ENCODE assay signal across 15 cellular contexts in genomic region chr17:78738698-78739097, GRCh38. TPM values are rescaled to one million over a fixed set of nuclear protein-coding genes. Genes with fewer than 3 reads are reported as not detected.
A peak's percentile ranks its signal among the peaks of the same experiment; 100 is the strongest.
DNase-seq lines count a peak whose midpoint lies in the region; ATAC-seq, FAIRE-seq and TF ChIP-seq lines count a peak whose summit lies in the region.
"Had no signal": no experiment of that assay in that cellular context is flagged by ENCODE, and none has a peak within 500 bp of the region (broad histone marks: within the 10 kb centered on the region; RNA-seq: fewer than 3 reads in every experiment).

No MANE protein-coding gene starts in this region.

- no peak overlapping the region for H3K4me3 Mint-ChIP-seq in activated naive CD8-positive, alpha-beta T cell treated with anti-CD3 and anti-CD28 coated beads, Interleukin-2, amount 50 U/mL, for 24 hours
- peak overlapping the region; percentile 68 for H3K4me3 Mint-ChIP-seq in natural killer cell treated with Interleukin-12 subunit alpha and Interleukin-12 subunit beta and Interleukin-15 and Interleukin-18, amount 100 ng/mL, for 72 hours

- H3K27ac Mint-ChIP-seq in activated naive CD8-positive, alpha-beta T cell treated with anti-CD3 and anti-CD28 coated beads, Interleukin-2, amount 50 U/mL, for 24 hours, result peak overlapping the region; percentile 95
- peak overlapping the region; percentile 94 for H3K27ac Mint-ChIP-seq in natural killer cell treated with Interleukin-12 subunit alpha and Interleukin-12 subunit beta and Interleukin-15 and Interleukin-18, amount 100 ng/mL, for 72 hours

- no peaks in the 10 kb centered on the region for H3K27me3 Mint-ChIP-seq in activated naive CD8-positive, alpha-beta T cell treated with anti-CD3 and anti-CD28 coated beads, Interleukin-2, amount 50 U/mL, for 24 hours
- no peaks in the 10 kb centered on the region for H3K27me3 Mint-ChIP-seq in natural killer cell treated with Interleukin-12 subunit alpha and Interleukin-12 subunit beta and Interleukin-15 and Interleukin-18, amount 100 ng/mL, for 72 hours

- peak; percentile 9 for FAIRE-seq in GM12891 (lab: Jason Lieb, UNC)
- FAIRE-seq: K562 had no signal

- H3K4me1 Mint-ChIP-seq in activated naive CD8-positive, alpha-beta T cell treated with anti-CD3 and anti-CD28 coated beads, Interleukin-2, amount 50 U/mL, for 24 hours, result peaks cover 93% of the 10 kb centered on the region
- peaks cover 74 to 83% of the 10 kb centered on the region in 2 donors for H3K4me1 Mint-ChIP-seq in natural killer cell treated with Interleukin-12 subunit alpha and Interleukin-12 subunit beta and Interleukin-15 and Interleukin-18, amount 100 ng/mL, for 72 hours (ENCODE audit: low read depth in 2 of 2)

- H3K36me3 Mint-ChIP-seq in activated naive CD8-positive, alpha-beta T cell treated with anti-CD3 and anti-CD28 coated beads, Interleukin-2, amount 50 U/mL, for 24 hours (ENCODE audit: low read depth), result peaks cover 15% of the 10 kb centered on the region
- H3K36me3 Mint-ChIP-seq in natural killer cell treated with Interleukin-12 subunit alpha and Interleukin-12 subunit beta and Interleukin-15 and Interleukin-18, amount 100 ng/mL, for 72 hours, result no peaks in the 10 kb centered on the region

- no peak for TF ChIP-seq POLR2A in GM12891 (IDR thresholded peaks at IDR 0.05; ENCODE audit: low read depth, low read length)

- H3K9me3 Mint-ChIP-seq in activated naive CD8-positive, alpha-beta T cell treated with anti-CD3 and anti-CD28 coated beads, Interleukin-2, amount 50 U/mL, for 24 hours, result no peaks in the 10 kb centered on the region
- H3K9me3 Mint-ChIP-seq in natural killer cell treated with Interleukin-12 subunit alpha and Interleukin-12 subunit beta and Interleukin-15 and Interleukin-18, amount 100 ng/mL, for 72 hours, result no peaks in the 10 kb centered on the region

- ATAC-seq in activated naive CD8-positive, alpha-beta T cell treated with anti-CD3 and anti-CD28 coated beads, Interleukin-2, amount 50 U/mL, for 24 hours, result no peak
- ATAC-seq in natural killer cell treated with Interleukin-12 subunit alpha and Interleukin-12 subunit beta and Interleukin-15 and Interleukin-18, amount 100 ng/mL, for 72 hours, result no peak
- no peak for ATAC-seq in GM21447 (IDR thresholded peaks at IDR 0.05; ENCODE audit: unreplicated experiment)
- ATAC-seq: foreskin keratinocyte, K562 had no signal

- DNase-seq in NCI-H524 (lab: John Stamatoyannopoulos, UW), result peak; percentile 36 to 65
- DNase-seq in NCI-H524 treated with DMSO at 0.1 percent for 48 hours (lab: John Stamatoyannopoulos, UW), result no peak
- no peak for DNase-seq in GM12891 (ENCODE audit: insufficient read length, low spot score)
- no peak for DNase-seq in activated naive CD8-positive, alpha-beta T cell treated with anti-CD3 and anti-CD28 coated beads, Interleukin-2, amount 50 U/mL, for 24 hours
- DNase-seq in natural killer cell treated with Interleukin-12 subunit alpha and Interleukin-12 subunit beta and Interleukin-15 and Interleukin-18, amount 100 ng/mL, for 72 hours (ENCODE audit: low spot score), result peak; percentile 54
- DNase-seq in retina, result no peak
- no peak for DNase-seq in superior temporal gyrus (ENCODE audit: extremely low spot score)
- DNase-seq: foreskin keratinocyte; mesenchymal stem cell; NCI-H1105 treated with DMSO at 0.1 percent for 48 hours; NCI-H2227 treated with DMSO at 0.1 percent for 48 hours; nucleus accumbens; stimulated activated naive CD4-positive, alpha-beta T cell had no signal

TF ChIP-seq in GM12891, 5 proteins besides CTCF, POLR2A, EP300 and RAD21:
- TF ChIP-seq TAF1 (IDR thresholded peaks at IDR 0.05; ENCODE audit: low read depth, low read length), result no peak
- TF ChIP-seq POLR2AphosphoS5 (IDR thresholded peaks at IDR 0.05; ENCODE audit: low read depth, low read length), result no peak
- no peak for TF ChIP-seq POU2F2 (IDR thresholded peaks at IDR 0.05; ENCODE audit: low read depth, low read length)
- TF ChIP-seq SPI1 (IDR thresholded peaks at IDR 0.05; ENCODE audit: low read depth, low read length), result no peak
- TF ChIP-seq PAX5 (IDR thresholded peaks at IDR 0.05; ENCODE audit: insufficient read depth, low read length, severe bottlenecking), result no peak
TF ChIP-seq in GM12891: peak in this region for 0.

RNA-seq across cellular contexts. Expression of gene CYTH1, which starts 43.4 kb away (rescaled TPM):
- polyA plus RNA-seq in GM12891 (2012; ENCODE audit: low read depth, missing spikeins), result 171 TPM
- 100 to 1,000 TPM; 111 to 149 TPM for total RNA-seq in natural killer cell treated with Interleukin-12 subunit alpha and Interleukin-12 subunit beta and Interleukin-15 and Interleukin-18, amount 100 ng/mL, for 72 hours

Comparison
In these comparisons a context has a peak if more than half of its experiments do, and no peak if none do; other contexts are left out.
1. DNase-seq: peak in NCI-H524 (2 of 2) and natural killer cell treated with Interleukin-12 subunit alpha and Interleukin-12 subunit beta and Interleukin-15 and Interleukin-18, amount 100 ng/mL, for 72 hours (single experiment); none in NCI-H524 treated with DMSO at 0.1 percent for 48 hours (single experiment), GM12891 (single experiment), activated naive CD8-positive, alpha-beta T cell treated with anti-CD3 and anti-CD28 coated beads, Interleukin-2, amount 50 U/mL, for 24 hours (single experiment), retina (single experiment) and superior temporal gyrus (single experiment).